1 cellular context compared by ENCODE assay signal in the genomic region with DNA sequence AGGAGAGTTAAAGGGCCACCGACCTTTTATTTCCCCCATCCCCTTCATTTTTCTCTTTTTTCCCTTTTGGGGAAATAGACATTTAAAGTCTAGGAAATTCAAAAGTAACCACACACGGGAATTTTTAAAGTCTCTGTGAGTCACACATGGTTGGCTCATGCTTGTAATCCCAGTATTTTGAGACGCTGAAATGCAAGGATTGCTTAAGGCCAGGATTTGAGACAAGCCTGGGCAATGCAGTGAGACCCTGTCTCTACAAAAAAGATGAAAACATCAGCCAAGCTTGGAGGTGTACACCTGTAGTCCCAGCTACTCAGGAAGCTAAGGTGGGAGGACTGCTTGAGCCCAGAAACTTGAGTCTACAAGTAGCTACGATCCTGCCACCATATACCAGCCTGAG.
TF ChIP-seq lines count a peak whose summit lies in the region.

No MANE protein-coding gene starts in this region.

TF ChIP-seq in HepG2, 621 proteins besides CTCF, POLR2A, EP300 and RAD21:
- no peak for TF ChIP-seq PAWR (CRISPR knock-in tag; IDR thresholded peaks at IDR 0.05; ENCODE audit: borderline replicate concordance)
- peak; percentile 71 for TF ChIP-seq ZNF121 (CRISPR knock-in tag; IDR thresholded peaks at IDR 0.05)
- TF ChIP-seq, protein P1, sequence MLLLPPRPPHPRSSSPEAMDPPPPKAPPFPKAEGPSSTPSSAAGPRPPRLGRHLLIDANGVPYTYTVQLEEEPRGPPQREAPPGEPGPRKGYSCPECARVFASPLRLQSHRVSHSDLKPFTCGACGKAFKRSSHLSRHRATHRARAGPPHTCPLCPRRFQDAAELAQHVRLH (CRISPR knock-in tag; IDR thresholded peaks at IDR 0.05; ENCODE audit: borderline replicate concordance, low read depth): no peak
TF ChIP-seq in HepG2: peak in this region for 1.
